Comparison of ENCODE assay signal across 8 cellular contexts in genomic region chr10:7818295-7819125, GRCh38. TPM values are rescaled to one million over a fixed set of nuclear protein-coding genes. Genes with fewer than 3 reads are reported as not detected.
DNase-seq lines count a peak whose midpoint lies in the region; ATAC-seq and TF ChIP-seq lines count a peak whose summit lies in the region.

Gene TAF3, plus strand, starts transcription at chr10:7818505. Its CDS starts 205 bp downstream, at chr10:7818710.

- peak within 1 kb of the TSS; percentile 99 for H3K4me2 ChIP-seq in fibroblast of lung (ENCODE audit: extremely low read depth, insufficient read depth, low read length)

- peaks cover 8% of the 10 kb centered on the region for H3K27me3 ChIP-seq in fibroblast of lung (ENCODE audit: control insufficient read depth, insufficient read depth, low read length)
- no peaks in the 10 kb centered on the region for H3K27me3 ChIP-seq in naive thymus-derived CD4-positive, alpha-beta T cell (ENCODE audit: control insufficient read depth in 2 of 2, insufficient read depth in 2 of 2, low read length in 2 of 2)

- H3K9me3 Mint-ChIP-seq in activated T-helper 1 cell treated with anti-CD3 and anti-CD28 coated beads, Interleukin-12 subunit alpha, Interleukin-12 subunit beta, Interleukin-2, Interleukin-4 antibody, amounts not matched to agents 30 ng/mL and 10 ng/mL and 1 ng/mL, durations not matched to agents 14 hours and 24 hours and 36 hours: no peaks in the 10 kb centered on the region
- no peaks in the 10 kb centered on the region for H3K9me3 Mint-ChIP-seq in naive thymus-derived CD4-positive, alpha-beta T cell
- no peaks in the 10 kb centered on the region for H3K9me3 Mint-ChIP-seq in stimulated activated effector memory CD8-positive, alpha-beta T cell treated with anti-CD3 and anti-CD28 coated beads, Interleukin-12 subunit alpha, Interleukin-12 subunit beta, amount 100 ng/mL, for 72 hours

- H3K36me3 ChIP-seq in fibroblast of lung (ENCODE audit: control insufficient read depth, insufficient read depth, low read length): no peaks in the 10 kb centered on the region
- H3K36me3 ChIP-seq in naive thymus-derived CD4-positive, alpha-beta T cell (ENCODE audit: control insufficient read depth in 2 of 3, insufficient read depth in 3 of 3, low read length in 3 of 3): peaks cover 0 to 20% (median 0%) of the 10 kb centered on the region in 3 experiments

- peak within 1 kb of the TSS; percentile 57 to 98 (median 85) for H3K4me3 ChIP-seq in fibroblast of lung (replicated peaks in 1 of 4; ENCODE audit: control extremely low read depth in 1 of 4, insufficient read depth in 1 of 4, low read depth in 3 of 4, low read length in 4 of 4)
- H3K4me3 ChIP-seq in naive thymus-derived CD4-positive, alpha-beta T cell (ENCODE audit: low read length): peak within 1 kb of the TSS; percentile 90

- peaks cover 20% of the 10 kb centered on the region for H3K27me3 Mint-ChIP-seq in activated T-helper 1 cell treated with anti-CD3 and anti-CD28 coated beads, Interleukin-12 subunit alpha, Interleukin-12 subunit beta, Interleukin-2, Interleukin-4 antibody, amounts not matched to agents 30 ng/mL and 10 ng/mL and 1 ng/mL, durations not matched to agents 14 hours and 24 hours and 36 hours (ENCODE audit: insufficient read depth)
- peaks cover 0 to 34% (median 0%) of the 10 kb centered on the region in 5 donors for H3K27me3 Mint-ChIP-seq in naive thymus-derived CD4-positive, alpha-beta T cell

- H3K9me3 ChIP-seq in fibroblast of lung (ENCODE audit: control insufficient read depth, insufficient read depth, low read depth, low read length): no peaks in the 10 kb centered on the region
- H3K9me3 ChIP-seq in naive thymus-derived CD4-positive, alpha-beta T cell (ENCODE audit: control insufficient read depth in 2 of 3, low read length in 3 of 3): no peaks in the 10 kb centered on the region

- peaks cover 3% of the 10 kb centered on the region for H3K4me1 ChIP-seq in fibroblast of lung (ENCODE audit: control insufficient read depth, extremely low read depth, insufficient read depth, low read length)
- H3K4me1 ChIP-seq in naive thymus-derived CD4-positive, alpha-beta T cell (ENCODE audit: control insufficient read depth in 2 of 2, insufficient read depth in 2 of 2, low read length in 2 of 2): peaks cover 0 to 6% of the 10 kb centered on the region in 2 donors

- H3K79me2 ChIP-seq in fibroblast of lung (ENCODE audit: control insufficient read depth, insufficient read depth, low read length): peaks cover 22% of the 10 kb centered on the region

- peak; percentile 85 for ATAC-seq in GM21737 (IDR thresholded peaks at IDR 0.05; ENCODE audit: unreplicated experiment)
- ATAC-seq in naive thymus-derived CD4-positive, alpha-beta T cell: peak; percentile 99
- ATAC-seq in stimulated activated effector memory CD8-positive, alpha-beta T cell treated with anti-CD3 and anti-CD28 coated beads, Interleukin-12 subunit alpha, Interleukin-12 subunit beta, amount 100 ng/mL, for 72 hours: peak; percentile 93

- no peak for TF ChIP-seq CTCF in fibroblast of lung (conservative IDR thresholded peaks at IDR 0.05 in 1 of 2, IDR thresholded peaks at IDR 0.05 in 1 of 2; ENCODE audit: low read depth in 1 of 2, low read length in 2 of 2)

- peak within 1 kb of the TSS; percentile 62 for H3K27ac ChIP-seq in fibroblast of lung (ENCODE audit: insufficient read depth, low read length)
- peak within 1 kb of the TSS; percentile 75 for H3K27ac ChIP-seq in naive thymus-derived CD4-positive, alpha-beta T cell (ENCODE audit: low read depth, low read length)

- peak within 1 kb of the TSS; percentile 97 for H3K4me3 Mint-ChIP-seq in activated T-helper 1 cell treated with anti-CD3 and anti-CD28 coated beads, Interleukin-12 subunit alpha, Interleukin-12 subunit beta, Interleukin-2, Interleukin-4 antibody, amounts not matched to agents 30 ng/mL and 10 ng/mL and 1 ng/mL, durations not matched to agents 14 hours and 24 hours and 36 hours
- peak within 1 kb of the TSS; percentile 92 to 100 (median 97) for H3K4me3 Mint-ChIP-seq in naive thymus-derived CD4-positive, alpha-beta T cell
- peak within 1 kb of the TSS; percentile 98 for H3K4me3 Mint-ChIP-seq in stimulated activated effector memory CD8-positive, alpha-beta T cell treated with anti-CD3 and anti-CD28 coated beads, Interleukin-12 subunit alpha, Interleukin-12 subunit beta, amount 100 ng/mL, for 72 hours

- POLR2A ChIA-PET in naive thymus-derived CD4-positive, alpha-beta T cell (lab: Charles Lee): interaction anchor here (0.5 to 6.3 kb wide), 5 partner anchors 9 to 336 kb away, joined by 3 to 70 read pairs (median 8); partner anchors contain the start of genes ATP5F1C and KIN

- intact Hi-C loops in activated T-helper 1 cell treated with anti-CD3 and anti-CD28 coated beads, Interleukin-12 subunit alpha, Interleukin-12 subunit beta, Interleukin-2, Interleukin-4 antibody, amounts not matched to agents 30 ng/mL and 10 ng/mL and 1 ng/mL, durations not matched to agents 14 hours and 24 hours and 36 hours (cut with micrococcal nuclease): loop anchor here (1.0 to 2.0 kb wide), 4 partner anchors 30 to 1484 kb away; partner anchors contain the start of gene ATP5F1C
- intact Hi-C loops in naive thymus-derived CD4-positive, alpha-beta T cell (cut with micrococcal nuclease): loop anchor here (1.0 to 10.0 kb wide), 5 partner anchors 30 to 516 kb away; partner anchors contain the start of genes ATP5F1C (in 2 of the 2) and GATA3 (in 1 of the 2)

- DNase-seq in Daoy (ENCODE audit: low read depth) (peak; percentile 90), KBM-7 (peak; percentile 88), RKO (ENCODE audit: low spot score) (peak; percentile 93), fibroblast of lung (ENCODE audit: low read depth in 2 of 2) (peak; percentile 79 to 84)
- peak; percentile 92 for DNase-seq in activated T-helper 1 cell treated with anti-CD3 and anti-CD28 coated beads, Interleukin-12 subunit alpha, Interleukin-12 subunit beta, Interleukin-2, Interleukin-4 antibody, amounts not matched to agents 30 ng/mL and 10 ng/mL and 1 ng/mL, durations not matched to agents 14 hours and 24 hours and 36 hours (ENCODE audit: low spot score)
- peak; percentile 87 to 94 (median 91) for DNase-seq in naive thymus-derived CD4-positive, alpha-beta T cell
- peak; percentile 90 to 96 for DNase-seq in stimulated activated effector memory CD8-positive, alpha-beta T cell treated with anti-CD3 and anti-CD28 coated beads, Interleukin-12 subunit alpha, Interleukin-12 subunit beta, amount 100 ng/mL, for 72 hours (ENCODE audit: low spot score in 2 of 2)

- peak within 1 kb of the TSS; percentile 91 for H3K27ac Mint-ChIP-seq in activated T-helper 1 cell treated with anti-CD3 and anti-CD28 coated beads, Interleukin-12 subunit alpha, Interleukin-12 subunit beta, Interleukin-2, Interleukin-4 antibody, amounts not matched to agents 30 ng/mL and 10 ng/mL and 1 ng/mL, durations not matched to agents 14 hours and 24 hours and 36 hours
- H3K27ac Mint-ChIP-seq in naive thymus-derived CD4-positive, alpha-beta T cell: peak within 1 kb of the TSS; percentile 71 to 96 (median 93)
- peak within 1 kb of the TSS; percentile 97 for H3K27ac Mint-ChIP-seq in stimulated activated effector memory CD8-positive, alpha-beta T cell treated with anti-CD3 and anti-CD28 coated beads, Interleukin-12 subunit alpha, Interleukin-12 subunit beta, amount 100 ng/mL, for 72 hours

- H4K20me1 ChIP-seq in fibroblast of lung (ENCODE audit: control insufficient read depth, extremely low read depth, insufficient read depth, low read length): no peaks in the 10 kb centered on the region

- peak within 1 kb of the TSS; percentile 79 for H3K9ac ChIP-seq in fibroblast of lung (ENCODE audit: insufficient read depth, low read length)

- CTCF ChIA-PET in naive thymus-derived CD4-positive, alpha-beta T cell (lab: Charles Lee): no interaction called here

- peak within 1 kb of the TSS; percentile 100 for H2AFZ ChIP-seq in fibroblast of lung (ENCODE audit: low read length)

- H3K36me3 Mint-ChIP-seq in activated T-helper 1 cell treated with anti-CD3 and anti-CD28 coated beads, Interleukin-12 subunit alpha, Interleukin-12 subunit beta, Interleukin-2, Interleukin-4 antibody, amounts not matched to agents 30 ng/mL and 10 ng/mL and 1 ng/mL, durations not matched to agents 14 hours and 24 hours and 36 hours (ENCODE audit: low read depth): peaks cover 9% of the 10 kb centered on the region
- peaks cover 0 to 13% (median 5%) of the 10 kb centered on the region in 5 donors for H3K36me3 Mint-ChIP-seq in naive thymus-derived CD4-positive, alpha-beta T cell
- H3K36me3 Mint-ChIP-seq in stimulated activated effector memory CD8-positive, alpha-beta T cell treated with anti-CD3 and anti-CD28 coated beads, Interleukin-12 subunit alpha, Interleukin-12 subunit beta, amount 100 ng/mL, for 72 hours: peaks cover 32% of the 10 kb centered on the region

- H3K4me1 Mint-ChIP-seq in activated T-helper 1 cell treated with anti-CD3 and anti-CD28 coated beads, Interleukin-12 subunit alpha, Interleukin-12 subunit beta, Interleukin-2, Interleukin-4 antibody, amounts not matched to agents 30 ng/mL and 10 ng/mL and 1 ng/mL, durations not matched to agents 14 hours and 24 hours and 36 hours (ENCODE audit: low read depth): peaks cover 21% of the 10 kb centered on the region
- peaks cover 28 to 56% (median 48%) of the 10 kb centered on the region in 7 donors for H3K4me1 Mint-ChIP-seq in naive thymus-derived CD4-positive, alpha-beta T cell
- H3K4me1 Mint-ChIP-seq in stimulated activated effector memory CD8-positive, alpha-beta T cell treated with anti-CD3 and anti-CD28 coated beads, Interleukin-12 subunit alpha, Interleukin-12 subunit beta, amount 100 ng/mL, for 72 hours: peaks cover 34% of the 10 kb centered on the region

- in situ Hi-C loops in KBM-7 (cut with MboI; ENCODE audit: low pct_unique_long_range_greater_than_20kb, low sequenced_read_pairs): no loop called here

RNA-seq across cellular contexts. Expression of gene TAF3, which starts in this region (rescaled TPM):
- 2.1 TPM in 2 replicates for total RNA-seq in Daoy (2014; rRNA removed; shearing (Covaris generic))
- total RNA-seq in activated T-helper 1 cell treated with anti-CD3 and anti-CD28 coated beads, Interleukin-12 subunit alpha, Interleukin-12 subunit beta, Interleukin-2, Interleukin-4 antibody, amounts not matched to agents 30 ng/mL and 10 ng/mL and 1 ng/mL, durations not matched to agents 14 hours and 24 hours and 36 hours: 15.1 and 16.3 TPM in 2 replicates
- total RNA-seq in fibroblast of lung: 1.5 and 2.1 TPM in 2 replicates
- 4.0 and 5.0 TPM in 2 replicates for polyA plus RNA-seq in fibroblast of lung
- polyA plus RNA-seq in fibroblast of lung (2012): 5.2 and 5.8 TPM in 2 replicates
- polyA minus RNA-seq in fibroblast of lung (ENCODE audit: low replicate concordance): 0.51 and 2.4 TPM in 2 replicates
- total RNA-seq in naive thymus-derived CD4-positive, alpha-beta T cell: 10 to 100 TPM; 15.3 to 23.9 (median 18.8) TPM
- polyA plus RNA-seq in naive thymus-derived CD4-positive, alpha-beta T cell: 10 to 100 TPM; 12.2 to 20.0 TPM

Comparison
In these comparisons a context has a peak if more than half of its experiments do, and no peak if none do; other contexts are left out.
1. Peak in every context shown above with its lines: DNase-seq, ATAC-seq, H3K4me3 ChIP-seq and H3K27ac ChIP-seq.